ENCODE assay signal across 16 cellular contexts in the genomic region with DNA sequence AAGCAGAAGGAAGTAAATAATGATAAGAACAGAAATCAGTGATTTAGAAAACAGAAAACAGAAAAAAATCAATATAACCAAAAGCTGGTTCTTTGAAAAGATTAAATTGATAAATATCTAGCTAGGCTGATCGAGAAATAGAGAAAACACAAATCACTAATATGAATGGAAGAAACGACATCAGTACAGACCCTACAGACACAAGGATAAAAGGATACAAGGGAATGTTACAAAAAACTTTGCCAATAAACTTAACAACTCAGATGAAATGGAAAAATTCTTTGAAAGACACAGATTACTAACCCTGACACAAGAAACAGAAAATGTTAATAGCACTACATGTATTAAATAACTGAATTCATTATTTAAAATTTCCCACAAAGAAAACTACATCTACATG. TPM values are rescaled to one million over a fixed set of nuclear protein-coding genes. Genes with fewer than 3 reads are reported as not detected.
DNase-seq lines count a peak whose midpoint lies in the region; ATAC-seq and TF ChIP-seq lines count a peak whose summit lies in the region.
"Had no signal": no experiment of that assay in that cellular context is flagged by ENCODE, and none has a peak within 500 bp of the region (broad histone marks: within the 10 kb centered on the region; RNA-seq: fewer than 3 reads in every experiment).

No MANE protein-coding gene starts in this region.

- no peak overlapping the region for H3K9ac ChIP-seq in mesenchymal stem cell (ENCODE audit: low read length)

- no peak overlapping the region for H3K18ac ChIP-seq in mesenchymal stem cell (ENCODE audit: low read depth in 1 of 2, low read length in 2 of 2)

- no peaks in the 10 kb centered on the region for H3K4me1 ChIP-seq in HEK293 (ENCODE audit: control insufficient read depth, insufficient read depth, low read length)
- H3K4me1 ChIP-seq in mesenchymal stem cell (ENCODE audit: control insufficient read depth, insufficient read depth, low read depth, low read length) = no peaks in the 10 kb centered on the region
- no peaks in the 10 kb centered on the region for H3K4me1 ChIP-seq in naive thymus-derived CD4-positive, alpha-beta T cell (ENCODE audit: control insufficient read depth in 2 of 2, insufficient read depth in 2 of 2, low read length in 2 of 2)

- H3K4me3 ChIP-seq in HEK293 (ENCODE audit: low read depth, low read length) (no peak overlapping the region), brain microvascular endothelial cell (ENCODE audit: low read depth, low read length) (no peak overlapping the region), mesenchymal stem cell (ENCODE audit: insufficient read depth in 1 of 2, low read depth in 1 of 2, low read length in 2 of 2) (no peak overlapping the region)
- H3K4me3 ChIP-seq in naive thymus-derived CD4-positive, alpha-beta T cell (ENCODE audit: low read length) = no peak overlapping the region

- H3K9me3 ChIP-seq in HEK293 (ENCODE audit: control insufficient read depth, insufficient read depth, low read depth, low read length) (no peaks in the 10 kb centered on the region), mesenchymal stem cell (ENCODE audit: control insufficient read depth, low read length) (no peaks in the 10 kb centered on the region)
- no peaks in the 10 kb centered on the region for H3K9me3 ChIP-seq in naive thymus-derived CD4-positive, alpha-beta T cell (ENCODE audit: control insufficient read depth in 2 of 3, low read length in 3 of 3)

- ATAC-seq in naive thymus-derived CD4-positive, alpha-beta T cell = no peak
- ATAC-seq: Right ventricle myocardium inferior had no signal

- no peak overlapping the region for H2BK15ac ChIP-seq in mesenchymal stem cell (ENCODE audit: low read depth, poor library complexity, severe bottlenecking)

- in situ Hi-C loops in Caki2 (cut with HindIII; ENCODE audit: low pct_unique_long_range_greater_than_20kb, low sequenced_read_pairs) (loop anchor here (10.0 kb wide), 1 partner anchor 81 kb away; no protein-coding TSS in a partner anchor), brain microvascular endothelial cell (cut with HindIII; ENCODE audit: low pct_ligation_motif_present, low sequenced_read_pairs) (loop anchor here (25.0 kb wide), 1 partner anchor 94 kb away; no protein-coding TSS in a partner anchor)

- H2BK12ac ChIP-seq in mesenchymal stem cell (ENCODE audit: low read length in 2 of 2) = no peak overlapping the region

- H3K27ac ChIP-seq in HEK293 (ENCODE audit: extremely low read depth, low read depth, low read length) (no peak overlapping the region), brain microvascular endothelial cell (peak overlapping the region; percentile 90), mesenchymal stem cell (ENCODE audit: low read length, poor library complexity, severe bottlenecking) (peak overlapping the region; percentile 74)
- H3K27ac ChIP-seq in naive thymus-derived CD4-positive, alpha-beta T cell (ENCODE audit: low read depth, low read length) = no peak overlapping the region
- H3K27ac ChIP-seq: C4-2B had no signal

- 80% methylated on average over 1 of the region's 2 CpGs for WGBS in mesenchymal stem cell

- H3K36me3 ChIP-seq in HEK293 (ENCODE audit: control insufficient read depth in 2 of 2, insufficient read depth in 1 of 2, low read length in 2 of 2) (no peaks in the 10 kb centered on the region), brain microvascular endothelial cell (replicated peaks) (no peaks in the 10 kb centered on the region), mesenchymal stem cell (ENCODE audit: control insufficient read depth in 1 of 2, insufficient read depth in 2 of 2, low read depth in 1 of 2, low read length in 2 of 2) (no peaks in the 10 kb centered on the region)
- H3K36me3 ChIP-seq in naive thymus-derived CD4-positive, alpha-beta T cell (ENCODE audit: control insufficient read depth in 2 of 3, insufficient read depth in 3 of 3, low read length in 3 of 3) = no peaks in the 10 kb centered on the region

- CTCF ChIA-PET in HEK293 (lab: Yijun Ruan, JAX) = interaction anchor here (4.9 to 5.2 kb wide), 2 partner anchors 92 to 181 kb away, joined by 22 to 35 read pairs; no protein-coding TSS in a partner anchor
- CTCF ChIA-PET in naive thymus-derived CD4-positive, alpha-beta T cell (lab: Charles Lee) = no interaction called here

- H3K4me1 Mint-ChIP-seq in naive thymus-derived CD4-positive, alpha-beta T cell = peaks cover 9 to 14% (median 13%) of the 10 kb centered on the region in 7 donors

- H3K27ac Mint-ChIP-seq in naive thymus-derived CD4-positive, alpha-beta T cell = no peak overlapping the region
- H3K27ac Mint-ChIP-seq: H9 had no signal

- H2BK5ac ChIP-seq in mesenchymal stem cell (ENCODE audit: low read depth, low read length, poor library complexity, severe bottlenecking) = peak overlapping the region; percentile 35

- H3K4ac ChIP-seq in mesenchymal stem cell (ENCODE audit: low read depth in 1 of 2, low read length in 2 of 2) = no peak overlapping the region

- H3K4me2 ChIP-seq in mesenchymal stem cell (ENCODE audit: low read length, poor library complexity, severe bottlenecking) = no peak overlapping the region

- no peak overlapping the region for H3K14ac ChIP-seq in mesenchymal stem cell (ENCODE audit: low read length in 2 of 2)

- H3K36me3 Mint-ChIP-seq in naive thymus-derived CD4-positive, alpha-beta T cell = peaks cover 0 to 26% (median 0%) of the 10 kb centered on the region in 5 donors

- POLR2A ChIA-PET in HEK293 (lab: Yijun Ruan, JAX) = no interaction called here
- POLR2A ChIA-PET in naive thymus-derived CD4-positive, alpha-beta T cell (lab: Charles Lee) = no interaction called here

- H3K27me3 Mint-ChIP-seq in naive thymus-derived CD4-positive, alpha-beta T cell = peaks cover 82 to 90% (median 88%) of the 10 kb centered on the region in 5 donors

- intact Hi-C loops in naive thymus-derived CD4-positive, alpha-beta T cell (cut with micrococcal nuclease) = no loop called here

- no peaks in the 10 kb centered on the region for H3K27me3 ChIP-seq in brain microvascular endothelial cell (replicated peaks)
- H3K27me3 ChIP-seq in mesenchymal stem cell (ENCODE audit: control insufficient read depth in 1 of 2, insufficient read depth in 1 of 2, low read length in 2 of 2) = no peaks in the 10 kb centered on the region
- H3K27me3 ChIP-seq in naive thymus-derived CD4-positive, alpha-beta T cell (ENCODE audit: control insufficient read depth in 2 of 2, insufficient read depth in 2 of 2, low read length in 2 of 2) = peaks cover 0 to 1% of the 10 kb centered on the region in 2 donors

- TF ChIP-seq CTCF in HEK293 (tag by site-specific recombination; IDR thresholded peaks at IDR 0.05) = no peak
- no peak for TF ChIP-seq CTCF in brain microvascular endothelial cell (IDR thresholded peaks at IDR 0.05; ENCODE audit: low read depth, low read length, missing control alignments)

- no peak overlapping the region for H2AFZ ChIP-seq in mesenchymal stem cell (ENCODE audit: low read depth, low read length)

- no peaks in the 10 kb centered on the region for H3K79me1 ChIP-seq in mesenchymal stem cell (replicated peaks; ENCODE audit: low read length, poor library complexity, severe bottlenecking)

- no peak overlapping the region for H4K8ac ChIP-seq in mesenchymal stem cell (ENCODE audit: low read length)

- no peak overlapping the region for H3K4me3 Mint-ChIP-seq in naive thymus-derived CD4-positive, alpha-beta T cell
- H3K4me3 Mint-ChIP-seq: H9 had no signal

- no peak overlapping the region for H4K91ac ChIP-seq in mesenchymal stem cell (ENCODE audit: low read length)

- peak; percentile 30 for DNase-seq in Caki2 (ENCODE audit: low read depth)
- no peak for DNase-seq in brain microvascular endothelial cell
- no peak for DNase-seq in mesenchymal stem cell
- DNase-seq in activated CD8-positive, alpha-beta memory T cell treated with anti-CD3 and anti-CD28 coated beads for 24 hours = no peak
- no peak for DNase-seq in naive thymus-derived CD4-positive, alpha-beta T cell
- no peak for DNase-seq in NCI-H187 treated with DMSO at 0.1 percent for 48 hours (lab: John Stamatoyannopoulos, UW)
- DNase-seq: EL, H9, NCI-H1105 treated with DMSO at 0.1 percent for 48 hours, NCI-H1694 treated with DMSO at 0.1 percent for 48 hours, NCI-H2171, NCI-H446, NCI-H748 treated with DMSO at 0.1 percent for 48 hours had no signal

- H2BK120ac ChIP-seq in mesenchymal stem cell (ENCODE audit: low read depth, low read length) = no peak overlapping the region

- H3K23ac ChIP-seq in mesenchymal stem cell (ENCODE audit: low read length in 2 of 2) = no peak overlapping the region

- no peak overlapping the region for H2AK5ac ChIP-seq in mesenchymal stem cell (ENCODE audit: low read length, severe bottlenecking)

- H3K9me3 Mint-ChIP-seq in naive thymus-derived CD4-positive, alpha-beta T cell = peaks cover 6 to 41% (median 28%) of the 10 kb centered on the region in 11 donors

TF ChIP-seq in HEK293, 187 proteins besides CTCF, POLR2A, EP300 and RAD21 (continues in another document):
- TF ChIP-seq ZNF660 (tag by site-specific recombination; IDR thresholded peaks at IDR 0.05) (no peak), ZNF707 (tag by site-specific recombination; IDR thresholded peaks at IDR 0.05) (no peak), SETDB1 (IDR thresholded peaks at IDR 0.05; ENCODE audit: insufficient read length, low read length) (peak; percentile 94), MYNN (tag by site-specific recombination; IDR thresholded peaks at IDR 0.05; ENCODE audit: borderline replicate concordance) (no peak), ZNF549 (tag by site-specific recombination; IDR thresholded peaks at IDR 0.05) (peak; percentile 36; the same call in 1 of the 2 replicates), ZNF626 (tag by site-specific recombination; IDR thresholded peaks at IDR 0.05) (peak; percentile 57; the same call in 1 of the 2 replicates), ZNF529 (tag by site-specific recombination; IDR thresholded peaks at IDR 0.05; ENCODE audit: insufficient replicate concordance) (peak; percentile 16)
- TF ChIP-seq, protein P1, sequence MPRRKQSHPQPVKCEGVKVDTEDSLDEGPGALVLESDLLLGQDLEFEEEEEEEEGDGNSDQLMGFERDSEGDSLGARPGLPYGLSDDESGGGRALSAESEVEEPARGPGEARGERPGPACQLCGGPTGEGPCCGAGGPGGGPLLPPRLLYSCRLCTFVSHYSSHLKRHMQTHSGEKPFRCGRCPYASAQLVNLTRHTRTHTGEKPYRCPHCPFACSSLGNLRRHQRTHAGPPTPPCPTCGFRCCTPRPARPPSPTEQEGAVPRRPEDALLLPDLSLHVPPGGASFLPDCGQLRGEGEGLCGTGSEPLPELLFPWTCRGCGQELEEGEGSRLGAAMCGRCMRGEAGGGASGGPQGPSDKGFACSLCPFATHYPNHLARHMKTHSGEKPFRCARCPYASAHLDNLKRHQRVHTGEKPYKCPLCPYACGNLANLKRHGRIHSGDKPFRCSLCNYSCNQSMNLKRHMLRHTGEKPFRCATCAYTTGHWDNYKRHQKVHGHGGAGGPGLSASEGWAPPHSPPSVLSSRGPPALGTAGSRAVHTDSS (tag by site-specific recombination; IDR thresholded peaks at IDR 0.05) = no peak

RNA-seq across cellular contexts. Expression of gene ARHGAP29, which starts 6.3 kb away (rescaled TPM):
- 31.9 and 37.5 TPM in 2 replicates for total RNA-seq in Caki2 (2014; rRNA removed; shearing (Covaris generic); ENCODE audit: low replicate concordance)
- 4.1 TPM for polyA plus RNA-seq in mesenchymal stem cell (2013, experiment 1 of 2)
- 4.1 TPM for polyA plus RNA-seq in mesenchymal stem cell (2013, experiment 2 of 2)
- total RNA-seq in naive thymus-derived CD4-positive, alpha-beta T cell = under 1 TPM in 2 of 5 experiments, not detected in 3; 0.02 to 0.37 TPM
- under 1 TPM in 1 of 2 donors, not detected in 1; 0.13 TPM for polyA plus RNA-seq in naive thymus-derived CD4-positive, alpha-beta T cell

Comparison
In these comparisons a context has a peak if more than half of its experiments do, and no peak if none do; other contexts are left out.
1. H3K27ac ChIP-seq: peak in brain microvascular endothelial cell (single experiment) and mesenchymal stem cell (single experiment); none in HEK293 (single experiment) and naive thymus-derived CD4-positive, alpha-beta T cell (single experiment).
2. RNA of gene ARHGAP29, which starts 6.3 kb away (total RNA-seq): 31.9 to 37.5 TPM in Caki2; 0.02 to 0.37 TPM in naive thymus-derived CD4-positive, alpha-beta T cell; every median in the first group is over 10 times any median in the second.